18 cellular contexts compared by ENCODE assay signal in genomic region chr2:131039101-131039440, GRCh38. TPM values are rescaled to one million over a fixed set of nuclear protein-coding genes. Genes with fewer than 3 reads are reported as not detected.
DNase-seq lines count a peak whose midpoint lies in the region; ATAC-seq and TF ChIP-seq lines count a peak whose summit lies in the region.
"Had no signal": no experiment of that assay in that cellular context is flagged by ENCODE, and none has a peak within 500 bp of the region (broad histone marks: within the 10 kb centered on the region; RNA-seq: fewer than 3 reads in every experiment).

No MANE protein-coding gene starts in this region.

- H3K36me3 ChIP-seq in H7 (replicated peaks; ENCODE audit: control insufficient read depth, insufficient read depth, low read length), result no peaks in the 10 kb centered on the region; the same call in 1 of the 2 replicates

- H3K4me3 ChIP-seq in H7 (ENCODE audit: insufficient read depth, low read depth, low read length) (no peak overlapping the region), dorsolateral prefrontal cortex (peak overlapping the region in 9 of 59 donors; percentile 34 to 56 (median 50))
- H3K4me3 ChIP-seq: GM12878, GM23338, K562 had no signal

- DNase-seq in activated naive CD8-positive, alpha-beta T cell treated with anti-CD3 and anti-CD28 coated beads for 36 hours, result no peak
- DNase-seq in H7 (peak; percentile 36), dorsolateral prefrontal cortex (peak in 1 of 10 donors; percentile 8), progenitor cell of endocrine pancreas (ENCODE audit: low spot score, unreplicated experiment) (no peak), nucleus accumbens (lab: John Stamatoyannopoulos, UW) (no peak)
- DNase-seq: DMS 273 treated with DMSO at 0.1 percent for 48 hours, GDM1, MV-4-11, NCI-H1417, NCI-H187 treated with DMSO at 0.1 percent for 48 hours, NCI-H446, NCI-H69 had no signal

- H3K27ac Mint-ChIP-seq in activated naive CD8-positive, alpha-beta T cell, result no peak overlapping the region
- H3K27ac Mint-ChIP-seq in activated naive CD8-positive, alpha-beta T cell treated with anti-CD3 and anti-CD28 coated beads for 36 hours, result no peak overlapping the region
- H3K27ac Mint-ChIP-seq in progenitor cell of endocrine pancreas, result peak overlapping the region; percentile 52
- H3K27ac Mint-ChIP-seq: GM23338 had no signal

- peak overlapping the region in 48 of 59 donors; percentile 5 to 89 (median 71) for H3K27ac ChIP-seq in dorsolateral prefrontal cortex

- intact Hi-C loops in dorsolateral prefrontal cortex (cut with DNase I), result loop anchor here (5.0 to 10.0 kb wide), 3 partner anchors 72 to 244 kb away; no protein-coding TSS in a partner anchor

- ATAC-seq in HG03108 (IDR thresholded peaks at IDR 0.05; ENCODE audit: unreplicated experiment), result no peak
- ATAC-seq in GM19463 (IDR thresholded peaks at IDR 0.05; ENCODE audit: unreplicated experiment), result no peak
- ATAC-seq: GM12878, K562 had no signal

- TF ChIP-seq CTCF in dorsolateral prefrontal cortex (IDR thresholded peaks at IDR 0.05 in 54 of 56, conservative IDR thresholded peaks at IDR 0.05 in 2 of 56; ENCODE audit: low read depth in 1 of 56, partially characterized antibody in 56 of 56) (no peak), progenitor cell of endocrine pancreas (IDR thresholded peaks at IDR 0.05; ENCODE audit: unreplicated experiment) (no peak)

- H3K27me3 ChIP-seq in H7 (ENCODE audit: control insufficient read depth, insufficient read depth, low read length), result peaks cover 21% of the 10 kb centered on the region
- H3K27me3 ChIP-seq in dorsolateral prefrontal cortex, result peaks cover 0 to 4% (median 0%) of the 10 kb centered on the region in 45 donors

- no peaks in the 10 kb centered on the region for H3K9me3 Mint-ChIP-seq in activated naive CD8-positive, alpha-beta T cell (ENCODE audit: low read depth)
- H3K9me3 Mint-ChIP-seq in activated naive CD8-positive, alpha-beta T cell treated with anti-CD3 and anti-CD28 coated beads for 36 hours, result no peaks in the 10 kb centered on the region
- no peaks in the 10 kb centered on the region for H3K9me3 Mint-ChIP-seq in progenitor cell of endocrine pancreas (ENCODE audit: low read depth)
- H3K9me3 Mint-ChIP-seq: GM23338 had no signal

- no peaks in the 10 kb centered on the region for H3K36me3 Mint-ChIP-seq in activated naive CD8-positive, alpha-beta T cell
- H3K36me3 Mint-ChIP-seq in activated naive CD8-positive, alpha-beta T cell treated with anti-CD3 and anti-CD28 coated beads for 36 hours, result no peaks in the 10 kb centered on the region
- H3K36me3 Mint-ChIP-seq in progenitor cell of endocrine pancreas (ENCODE audit: insufficient read depth), result no peaks in the 10 kb centered on the region

- peak overlapping the region; percentile 27 for H3K4me3 Mint-ChIP-seq in activated naive CD8-positive, alpha-beta T cell
- H3K4me3 Mint-ChIP-seq in activated naive CD8-positive, alpha-beta T cell treated with anti-CD3 and anti-CD28 coated beads for 36 hours, result no peak overlapping the region
- no peak overlapping the region for H3K4me3 Mint-ChIP-seq in progenitor cell of endocrine pancreas (ENCODE audit: low read depth)
- H3K4me3 Mint-ChIP-seq: GM23338 had no signal

- peaks cover 46% of the 10 kb centered on the region for H3K4me1 Mint-ChIP-seq in activated naive CD8-positive, alpha-beta T cell (ENCODE audit: low read depth)
- H3K4me1 Mint-ChIP-seq in activated naive CD8-positive, alpha-beta T cell treated with anti-CD3 and anti-CD28 coated beads for 36 hours, result peaks cover 30% of the 10 kb centered on the region
- H3K4me1 Mint-ChIP-seq in progenitor cell of endocrine pancreas (ENCODE audit: low read depth), result peaks cover 9% of the 10 kb centered on the region

- no peaks in the 10 kb centered on the region for H3K27me3 Mint-ChIP-seq in activated naive CD8-positive, alpha-beta T cell
- H3K27me3 Mint-ChIP-seq in activated naive CD8-positive, alpha-beta T cell treated with anti-CD3 and anti-CD28 coated beads for 36 hours, result peaks cover 2% of the 10 kb centered on the region
- peaks cover 30% of the 10 kb centered on the region for H3K27me3 Mint-ChIP-seq in progenitor cell of endocrine pancreas

RNA-seq across cellular contexts. Expression of gene FAM168B, which starts 54.2 kb away (rescaled TPM):
- total RNA-seq in activated naive CD8-positive, alpha-beta T cell treated with anti-CD3 and anti-CD28 coated beads for 36 hours, result 10 to 100 TPM; 83.4 to 88.2 TPM
- 57.6 and 73.6 TPM in 2 replicates for total RNA-seq in H7 (2014; rRNA removed; shearing (Covaris generic))
- total RNA-seq in dorsolateral prefrontal cortex (100 to 1,000 TPM; 119 to 220 (median 170) TPM), progenitor cell of endocrine pancreas (106 and 111 TPM in 2 replicates)
